1 cellular context compared by ENCODE assay signal in the genomic region with DNA sequence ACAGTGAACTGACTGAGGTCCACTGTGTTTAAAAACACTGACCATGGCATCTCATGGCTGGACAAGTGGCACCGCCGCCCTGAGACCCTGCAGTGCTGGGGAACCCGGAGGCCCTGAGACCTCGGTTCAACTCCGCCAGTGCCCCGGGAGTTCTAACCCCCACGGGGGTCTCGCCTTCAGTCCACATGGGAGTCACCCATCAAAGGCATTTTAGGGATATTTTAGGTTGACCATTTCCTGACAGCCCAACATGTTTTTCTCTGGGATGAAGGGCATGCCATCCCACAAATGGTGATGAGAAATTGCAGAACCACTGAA.
A peak's percentile ranks its signal among the peaks of the same experiment; 100 is the strongest.
TF ChIP-seq lines count a peak whose summit lies in the region.

No MANE protein-coding gene starts in this region.

TF ChIP-seq in HepG2, 621 proteins besides CTCF, POLR2A, EP300 and RAD21:
- peak; percentile 39; the same call in 1 of the 2 replicates for TF ChIP-seq ZNF879 (CRISPR knock-in tag; IDR thresholded peaks at IDR 0.05)
- TF ChIP-seq PAF1 (CRISPR knock-in tag; IDR thresholded peaks at IDR 0.05): no peak
- no peak for TF ChIP-seq NFYC (CRISPR knock-in tag; IDR thresholded peaks at IDR 0.05)
- no peak for TF ChIP-seq ZNF382 (CRISPR knock-in tag; IDR thresholded peaks at IDR 0.05; ENCODE audit: borderline replicate concordance)
- no peak for TF ChIP-seq ZBTB42 (CRISPR knock-in tag; IDR thresholded peaks at IDR 0.05)
- TF ChIP-seq, protein P1, sequence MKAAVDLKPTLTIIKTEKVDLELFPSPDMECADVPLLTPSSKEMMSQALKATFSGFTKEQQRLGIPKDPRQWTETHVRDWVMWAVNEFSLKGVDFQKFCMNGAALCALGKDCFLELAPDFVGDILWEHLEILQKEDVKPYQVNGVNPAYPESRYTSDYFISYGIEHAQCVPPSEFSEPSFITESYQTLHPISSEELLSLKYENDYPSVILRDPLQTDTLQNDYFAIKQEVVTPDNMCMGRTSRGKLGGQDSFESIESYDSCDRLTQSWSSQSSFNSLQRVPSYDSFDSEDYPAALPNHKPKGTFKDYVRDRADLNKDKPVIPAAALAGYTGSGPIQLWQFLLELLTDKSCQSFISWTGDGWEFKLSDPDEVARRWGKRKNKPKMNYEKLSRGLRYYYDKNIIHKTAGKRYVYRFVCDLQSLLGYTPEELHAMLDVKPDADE (CRISPR knock-in tag; IDR thresholded peaks at IDR 0.05): no peak
- TF ChIP-seq JUNB (CRISPR knock-in tag; IDR thresholded peaks at IDR 0.05; ENCODE audit: borderline replicate concordance): no peak
- TF ChIP-seq MAF1 (CRISPR knock-in tag; IDR thresholded peaks at IDR 0.05; ENCODE audit: borderline replicate concordance): no peak
- TF ChIP-seq ZNF556 (CRISPR knock-in tag; IDR thresholded peaks at IDR 0.05; ENCODE audit: borderline replicate concordance): no peak
- no peak for TF ChIP-seq NCOA5 (CRISPR knock-in tag; IDR thresholded peaks at IDR 0.05)
- TF ChIP-seq POGZ (CRISPR knock-in tag; IDR thresholded peaks at IDR 0.05): no peak
- 0 out of 2 replicates have a peak, but pooled peaks have one; percentile 11 for TF ChIP-seq PHF8 (CRISPR knock-in tag; IDR thresholded peaks at IDR 0.05)
- no peak for TF ChIP-seq DNMT1 (CRISPR knock-in tag; IDR thresholded peaks at IDR 0.05)
- TF ChIP-seq, protein P2, sequence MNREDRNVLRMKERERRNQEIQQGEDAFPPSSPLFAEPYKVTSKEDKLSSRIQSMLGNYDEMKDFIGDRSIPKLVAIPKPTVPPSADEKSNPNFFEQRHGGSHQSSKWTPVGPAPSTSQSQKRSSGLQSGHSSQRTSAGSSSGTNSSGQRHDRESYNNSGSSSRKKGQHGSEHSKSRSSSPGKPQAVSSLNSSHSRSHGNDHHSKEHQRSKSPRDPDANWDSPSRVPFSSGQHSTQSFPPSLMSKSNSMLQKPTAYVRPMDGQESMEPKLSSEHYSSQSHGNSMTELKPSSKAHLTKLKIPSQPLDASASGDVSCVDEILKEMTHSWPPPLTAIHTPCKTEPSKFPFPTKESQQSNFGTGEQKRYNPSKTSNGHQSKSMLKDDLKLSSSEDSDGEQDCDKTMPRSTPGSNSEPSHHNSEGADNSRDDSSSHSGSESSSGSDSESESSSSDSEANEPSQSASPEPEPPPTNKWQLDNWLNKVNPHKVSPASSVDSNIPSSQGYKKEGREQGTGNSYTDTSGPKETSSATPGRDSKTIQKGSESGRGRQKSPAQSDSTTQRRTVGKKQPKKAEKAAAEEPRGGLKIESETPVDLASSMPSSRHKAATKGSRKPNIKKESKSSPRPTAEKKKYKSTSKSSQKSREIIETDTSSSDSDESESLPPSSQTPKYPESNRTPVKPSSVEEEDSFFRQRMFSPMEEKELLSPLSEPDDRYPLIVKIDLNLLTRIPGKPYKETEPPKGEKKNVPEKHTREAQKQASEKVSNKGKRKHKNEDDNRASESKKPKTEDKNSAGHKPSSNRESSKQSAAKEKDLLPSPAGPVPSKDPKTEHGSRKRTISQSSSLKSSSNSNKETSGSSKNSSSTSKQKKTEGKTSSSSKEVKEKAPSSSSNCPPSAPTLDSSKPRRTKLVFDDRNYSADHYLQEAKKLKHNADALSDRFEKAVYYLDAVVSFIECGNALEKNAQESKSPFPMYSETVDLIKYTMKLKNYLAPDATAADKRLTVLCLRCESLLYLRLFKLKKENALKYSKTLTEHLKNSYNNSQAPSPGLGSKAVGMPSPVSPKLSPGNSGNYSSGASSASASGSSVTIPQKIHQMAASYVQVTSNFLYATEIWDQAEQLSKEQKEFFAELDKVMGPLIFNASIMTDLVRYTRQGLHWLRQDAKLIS (CRISPR knock-in tag; IDR thresholded peaks at IDR 0.05): no peak
- TF ChIP-seq, protein P3, sequence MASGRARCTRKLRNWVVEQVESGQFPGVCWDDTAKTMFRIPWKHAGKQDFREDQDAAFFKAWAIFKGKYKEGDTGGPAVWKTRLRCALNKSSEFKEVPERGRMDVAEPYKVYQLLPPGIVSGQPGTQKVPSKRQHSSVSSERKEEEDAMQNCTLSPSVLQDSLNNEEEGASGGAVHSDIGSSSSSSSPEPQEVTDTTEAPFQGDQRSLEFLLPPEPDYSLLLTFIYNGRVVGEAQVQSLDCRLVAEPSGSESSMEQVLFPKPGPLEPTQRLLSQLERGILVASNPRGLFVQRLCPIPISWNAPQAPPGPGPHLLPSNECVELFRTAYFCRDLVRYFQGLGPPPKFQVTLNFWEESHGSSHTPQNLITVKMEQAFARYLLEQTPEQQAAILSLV (CRISPR knock-in tag; IDR thresholded peaks at IDR 0.05; ENCODE audit: borderline replicate concordance): no peak
- no peak for TF ChIP-seq TOE1 (CRISPR knock-in tag; IDR thresholded peaks at IDR 0.05)
- TF ChIP-seq DMAP1 (CRISPR knock-in tag; IDR thresholded peaks at IDR 0.05): 0 out of 2 replicates have a peak, but pooled peaks have one; percentile 14
- TF ChIP-seq, protein P4, sequence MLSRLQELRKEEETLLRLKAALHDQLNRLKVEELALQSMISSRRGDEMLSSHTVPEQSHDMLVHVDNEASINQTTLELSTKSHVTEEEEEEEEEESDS (CRISPR knock-in tag; IDR thresholded peaks at IDR 0.05; ENCODE audit: borderline replicate concordance): no peak
- no peak for TF ChIP-seq PLRG1 (conservative IDR thresholded peaks at IDR 0.05)
- no peak for TF ChIP-seq ZFP90 (CRISPR knock-in tag; IDR thresholded peaks at IDR 0.05; ENCODE audit: borderline replicate concordance)
- TF ChIP-seq ZNF644 (CRISPR knock-in tag; IDR thresholded peaks at IDR 0.05; ENCODE audit: low read depth): no peak
- no peak for TF ChIP-seq ZNF7 (CRISPR knock-in tag; IDR thresholded peaks at IDR 0.05)
- TF ChIP-seq, protein P5, sequence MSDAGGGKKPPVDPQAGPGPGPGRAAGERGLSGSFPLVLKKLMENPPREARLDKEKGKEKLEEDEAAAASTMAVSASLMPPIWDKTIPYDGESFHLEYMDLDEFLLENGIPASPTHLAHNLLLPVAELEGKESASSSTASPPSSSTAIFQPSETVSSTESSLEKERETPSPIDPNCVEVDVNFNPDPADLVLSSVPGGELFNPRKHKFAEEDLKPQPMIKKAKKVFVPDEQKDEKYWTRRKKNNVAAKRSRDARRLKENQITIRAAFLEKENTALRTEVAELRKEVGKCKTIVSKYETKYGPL (CRISPR knock-in tag; IDR thresholded peaks at IDR 0.05): no peak
- TF ChIP-seq BCL6 (CRISPR knock-in tag; IDR thresholded peaks at IDR 0.05): no peak
- TF ChIP-seq, protein P6, sequence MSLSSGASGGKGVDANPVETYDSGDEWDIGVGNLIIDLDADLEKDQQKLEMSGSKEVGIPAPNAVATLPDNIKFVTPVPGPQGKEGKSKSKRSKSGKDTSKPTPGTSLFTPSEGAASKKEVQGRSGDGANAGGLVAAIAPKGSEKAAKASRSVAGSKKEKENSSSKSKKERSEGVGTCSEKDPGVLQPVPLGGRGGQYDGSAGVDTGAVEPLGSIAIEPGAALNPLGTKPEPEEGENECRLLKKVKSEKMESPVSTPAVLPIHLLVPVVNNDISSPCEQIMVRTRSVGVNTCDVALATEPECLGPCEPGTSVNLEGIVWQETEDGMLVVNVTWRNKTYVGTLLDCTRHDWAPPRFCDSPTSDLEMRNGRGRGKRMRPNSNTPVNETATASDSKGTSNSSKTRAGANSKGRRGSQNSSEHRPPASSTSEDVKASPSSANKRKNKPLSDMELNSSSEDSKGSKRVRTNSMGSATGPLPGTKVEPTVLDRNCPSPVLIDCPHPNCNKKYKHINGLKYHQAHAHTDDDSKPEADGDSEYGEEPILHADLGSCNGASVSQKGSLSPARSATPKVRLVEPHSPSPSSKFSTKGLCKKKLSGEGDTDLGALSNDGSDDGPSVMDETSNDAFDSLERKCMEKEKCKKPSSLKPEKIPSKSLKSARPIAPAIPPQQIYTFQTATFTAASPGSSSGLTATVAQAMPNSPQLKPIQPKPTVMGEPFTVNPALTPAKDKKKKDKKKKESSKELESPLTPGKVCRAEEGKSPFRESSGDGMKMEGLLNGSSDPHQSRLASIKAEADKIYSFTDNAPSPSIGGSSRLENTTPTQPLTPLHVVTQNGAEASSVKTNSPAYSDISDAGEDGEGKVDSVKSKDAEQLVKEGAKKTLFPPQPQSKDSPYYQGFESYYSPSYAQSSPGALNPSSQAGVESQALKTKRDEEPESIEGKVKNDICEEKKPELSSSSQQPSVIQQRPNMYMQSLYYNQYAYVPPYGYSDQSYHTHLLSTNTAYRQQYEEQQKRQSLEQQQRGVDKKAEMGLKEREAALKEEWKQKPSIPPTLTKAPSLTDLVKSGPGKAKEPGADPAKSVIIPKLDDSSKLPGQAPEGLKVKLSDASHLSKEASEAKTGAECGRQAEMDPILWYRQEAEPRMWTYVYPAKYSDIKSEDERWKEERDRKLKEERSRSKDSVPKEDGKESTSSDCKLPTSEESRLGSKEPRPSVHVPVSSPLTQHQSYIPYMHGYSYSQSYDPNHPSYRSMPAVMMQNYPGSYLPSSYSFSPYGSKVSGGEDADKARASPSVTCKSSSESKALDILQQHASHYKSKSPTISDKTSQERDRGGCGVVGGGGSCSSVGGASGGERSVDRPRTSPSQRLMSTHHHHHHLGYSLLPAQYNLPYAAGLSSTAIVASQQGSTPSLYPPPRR (CRISPR knock-in tag; IDR thresholded peaks at IDR 0.05; ENCODE audit: borderline replicate concordance): 0 out of 2 replicates have a peak, but pooled peaks have one; percentile 3
- TF ChIP-seq ELF3 (CRISPR knock-in tag; IDR thresholded peaks at IDR 0.05): no peak
- no peak for TF ChIP-seq ONECUT2 (CRISPR knock-in tag; IDR thresholded peaks at IDR 0.05)
- TF ChIP-seq PHB2 (IDR thresholded peaks at IDR 0.05; ENCODE audit: partially characterized antibody): no peak
- TF ChIP-seq, protein P7, sequence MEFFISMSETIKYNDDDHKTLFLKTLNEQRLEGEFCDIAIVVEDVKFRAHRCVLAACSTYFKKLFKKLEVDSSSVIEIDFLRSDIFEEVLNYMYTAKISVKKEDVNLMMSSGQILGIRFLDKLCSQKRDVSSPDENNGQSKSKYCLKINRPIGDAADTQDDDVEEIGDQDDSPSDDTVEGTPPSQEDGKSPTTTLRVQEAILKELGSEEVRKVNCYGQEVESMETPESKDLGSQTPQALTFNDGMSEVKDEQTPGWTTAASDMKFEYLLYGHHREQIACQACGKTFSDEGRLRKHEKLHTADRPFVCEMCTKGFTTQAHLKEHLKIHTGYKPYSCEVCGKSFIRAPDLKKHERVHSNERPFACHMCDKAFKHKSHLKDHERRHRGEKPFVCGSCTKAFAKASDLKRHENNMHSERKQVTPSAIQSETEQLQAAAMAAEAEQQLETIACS (CRISPR knock-in tag; IDR thresholded peaks at IDR 0.05): no peak
- no peak for TF ChIP-seq KDM3A (CRISPR knock-in tag; IDR thresholded peaks at IDR 0.05; ENCODE audit: low read depth)
- no peak for TF ChIP-seq RBAK (CRISPR knock-in tag; IDR thresholded peaks at IDR 0.05)
- no peak for TF ChIP-seq ELF1 (CRISPR knock-in tag; IDR thresholded peaks at IDR 0.05)
- TF ChIP-seq, protein P8, sequence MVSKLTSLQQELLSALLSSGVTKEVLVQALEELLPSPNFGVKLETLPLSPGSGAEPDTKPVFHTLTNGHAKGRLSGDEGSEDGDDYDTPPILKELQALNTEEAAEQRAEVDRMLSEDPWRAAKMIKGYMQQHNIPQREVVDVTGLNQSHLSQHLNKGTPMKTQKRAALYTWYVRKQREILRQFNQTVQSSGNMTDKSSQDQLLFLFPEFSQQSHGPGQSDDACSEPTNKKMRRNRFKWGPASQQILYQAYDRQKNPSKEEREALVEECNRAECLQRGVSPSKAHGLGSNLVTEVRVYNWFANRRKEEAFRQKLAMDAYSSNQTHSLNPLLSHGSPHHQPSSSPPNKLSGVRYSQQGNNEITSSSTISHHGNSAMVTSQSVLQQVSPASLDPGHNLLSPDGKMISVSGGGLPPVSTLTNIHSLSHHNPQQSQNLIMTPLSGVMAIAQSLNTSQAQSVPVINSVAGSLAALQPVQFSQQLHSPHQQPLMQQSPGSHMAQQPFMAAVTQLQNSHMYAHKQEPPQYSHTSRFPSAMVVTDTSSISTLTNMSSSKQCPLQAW (CRISPR knock-in tag; IDR thresholded peaks at IDR 0.05): peak; percentile 28; the same call in 1 of the 2 replicates
- TF ChIP-seq NFE2L1 (CRISPR knock-in tag; IDR thresholded peaks at IDR 0.05; ENCODE audit: borderline replicate concordance): no peak
- no peak for TF ChIP-seq LCORL (IDR thresholded peaks at IDR 0.05)
- 0 out of 2 replicates have a peak, but pooled peaks have one; percentile 0 for TF ChIP-seq LCORL (CRISPR knock-in tag; IDR thresholded peaks at IDR 0.05)
- TF ChIP-seq ZNF230 (CRISPR knock-in tag; IDR thresholded peaks at IDR 0.05): no peak
- 0 out of 2 replicates have a peak, but pooled peaks have one; percentile 0 for TF ChIP-seq SPEN (CRISPR knock-in tag; IDR thresholded peaks at IDR 0.05; ENCODE audit: low read depth)
- TF ChIP-seq, protein P9, sequence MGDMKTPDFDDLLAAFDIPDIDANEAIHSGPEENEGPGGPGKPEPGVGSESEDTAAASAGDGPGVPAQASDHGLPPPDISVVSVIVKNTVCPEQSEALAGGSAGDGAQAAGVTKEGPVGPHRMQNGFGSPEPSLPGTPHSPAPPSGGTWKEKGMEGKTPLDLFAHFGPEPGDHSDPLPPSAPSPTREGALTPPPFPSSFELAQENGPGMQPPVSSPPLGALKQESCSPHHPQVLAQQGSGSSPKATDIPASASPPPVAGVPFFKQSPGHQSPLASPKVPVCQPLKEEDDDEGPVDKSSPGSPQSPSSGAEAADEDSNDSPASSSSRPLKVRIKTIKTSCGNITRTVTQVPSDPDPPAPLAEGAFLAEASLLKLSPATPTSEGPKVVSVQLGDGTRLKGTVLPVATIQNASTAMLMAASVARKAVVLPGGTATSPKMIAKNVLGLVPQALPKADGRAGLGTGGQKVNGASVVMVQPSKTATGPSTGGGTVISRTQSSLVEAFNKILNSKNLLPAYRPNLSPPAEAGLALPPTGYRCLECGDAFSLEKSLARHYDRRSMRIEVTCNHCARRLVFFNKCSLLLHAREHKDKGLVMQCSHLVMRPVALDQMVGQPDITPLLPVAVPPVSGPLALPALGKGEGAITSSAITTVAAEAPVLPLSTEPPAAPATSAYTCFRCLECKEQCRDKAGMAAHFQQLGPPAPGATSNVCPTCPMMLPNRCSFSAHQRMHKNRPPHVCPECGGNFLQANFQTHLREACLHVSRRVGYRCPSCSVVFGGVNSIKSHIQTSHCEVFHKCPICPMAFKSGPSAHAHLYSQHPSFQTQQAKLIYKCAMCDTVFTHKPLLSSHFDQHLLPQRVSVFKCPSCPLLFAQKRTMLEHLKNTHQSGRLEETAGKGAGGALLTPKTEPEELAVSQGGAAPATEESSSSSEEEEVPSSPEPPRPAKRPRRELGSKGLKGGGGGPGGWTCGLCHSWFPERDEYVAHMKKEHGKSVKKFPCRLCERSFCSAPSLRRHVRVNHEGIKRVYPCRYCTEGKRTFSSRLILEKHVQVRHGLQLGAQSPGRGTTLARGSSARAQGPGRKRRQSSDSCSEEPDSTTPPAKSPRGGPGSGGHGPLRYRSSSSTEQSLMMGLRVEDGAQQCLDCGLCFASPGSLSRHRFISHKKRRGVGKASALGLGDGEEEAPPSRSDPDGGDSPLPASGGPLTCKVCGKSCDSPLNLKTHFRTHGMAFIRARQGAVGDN (CRISPR knock-in tag; IDR thresholded peaks at IDR 0.05): peak; percentile 58
- 0 out of 2 replicates have a peak, but pooled peaks have one; percentile 49 for TF ChIP-seq ZBTB38 (CRISPR knock-in tag; IDR thresholded peaks at IDR 0.05)
